Comparison of ENCODE assay signal across 1 cellular context in the genomic region with DNA sequence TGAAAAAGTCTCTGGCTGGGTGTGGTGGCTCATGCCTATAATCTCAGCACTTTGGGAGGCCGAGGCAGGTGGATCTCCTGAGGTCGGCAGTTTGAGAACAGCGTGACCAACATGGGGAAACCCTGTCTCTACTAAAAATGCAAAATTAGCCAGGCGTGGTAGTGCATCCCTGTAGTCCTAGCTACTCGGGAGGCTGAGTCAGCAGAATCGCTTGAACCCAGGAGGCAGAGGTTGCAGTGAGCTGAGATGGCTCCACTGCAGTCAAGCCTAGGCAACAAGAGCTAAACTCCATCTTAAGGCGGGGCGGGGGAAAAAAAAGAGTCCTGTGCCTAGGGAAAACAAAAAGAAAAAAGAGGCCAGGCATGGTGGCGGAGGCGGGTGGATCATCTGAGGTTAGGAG.
TF ChIP-seq lines count a peak whose summit lies in the region.

No MANE protein-coding gene starts in this region.

TF ChIP-seq in GM23338, 12 proteins besides CTCF, POLR2A, EP300 and RAD21 (continued from another document):
- TF ChIP-seq, protein P1, sequence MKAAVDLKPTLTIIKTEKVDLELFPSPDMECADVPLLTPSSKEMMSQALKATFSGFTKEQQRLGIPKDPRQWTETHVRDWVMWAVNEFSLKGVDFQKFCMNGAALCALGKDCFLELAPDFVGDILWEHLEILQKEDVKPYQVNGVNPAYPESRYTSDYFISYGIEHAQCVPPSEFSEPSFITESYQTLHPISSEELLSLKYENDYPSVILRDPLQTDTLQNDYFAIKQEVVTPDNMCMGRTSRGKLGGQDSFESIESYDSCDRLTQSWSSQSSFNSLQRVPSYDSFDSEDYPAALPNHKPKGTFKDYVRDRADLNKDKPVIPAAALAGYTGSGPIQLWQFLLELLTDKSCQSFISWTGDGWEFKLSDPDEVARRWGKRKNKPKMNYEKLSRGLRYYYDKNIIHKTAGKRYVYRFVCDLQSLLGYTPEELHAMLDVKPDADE (IDR thresholded peaks at IDR 0.05): no peak
TF ChIP-seq in GM23338: peak in this region for 0.
